In genomic region chr9:21520501-21521228, GRCh38 we compare ENCODE assay signal across 1 cellular context.
TF ChIP-seq lines count a peak whose summit lies in the region.

No MANE protein-coding gene starts in this region.

TF ChIP-seq in HCT116, 20 proteins besides CTCF, POLR2A, EP300 and RAD21 (continued from another document):
- TF ChIP-seq, protein P1, sequence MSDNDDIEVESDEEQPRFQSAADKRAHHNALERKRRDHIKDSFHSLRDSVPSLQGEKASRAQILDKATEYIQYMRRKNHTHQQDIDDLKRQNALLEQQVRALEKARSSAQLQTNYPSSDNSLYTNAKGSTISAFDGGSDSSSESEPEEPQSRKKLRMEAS (IDR thresholded peaks at IDR 0.05) = no peak; the same call in 1 of the 2 replicates
- TF ChIP-seq SIN3A (IDR thresholded peaks at IDR 0.05; ENCODE audit: low read depth) = peak; percentile 41
- peak; percentile 28 for TF ChIP-seq FOSL1 (IDR thresholded peaks at IDR 0.05; ENCODE audit: low read depth)
- no peak for TF ChIP-seq ZFX (IDR thresholded peaks at IDR 0.05)
- no peak; the same call in 1 of the 2 replicates for TF ChIP-seq EGR1 (IDR thresholded peaks at IDR 0.05; ENCODE audit: low read depth)
- no peak for TF ChIP-seq EZH2 (IDR thresholded peaks at IDR 0.05)
- 0 out of 2 replicates have a peak, but pooled peaks have one; percentile 29 for TF ChIP-seq CBX3 (IDR thresholded peaks at IDR 0.05; ENCODE audit: low read depth)
- TF ChIP-seq, protein P2, sequence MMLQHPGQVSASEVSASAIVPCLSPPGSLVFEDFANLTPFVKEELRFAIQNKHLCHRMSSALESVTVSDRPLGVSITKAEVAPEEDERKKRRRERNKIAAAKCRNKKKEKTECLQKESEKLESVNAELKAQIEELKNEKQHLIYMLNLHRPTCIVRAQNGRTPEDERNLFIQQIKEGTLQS (IDR thresholded peaks at IDR 0.05) = no peak; the same call in 1 of the 2 replicates
